1 cellular context compared by ENCODE assay signal in the genomic region with DNA sequence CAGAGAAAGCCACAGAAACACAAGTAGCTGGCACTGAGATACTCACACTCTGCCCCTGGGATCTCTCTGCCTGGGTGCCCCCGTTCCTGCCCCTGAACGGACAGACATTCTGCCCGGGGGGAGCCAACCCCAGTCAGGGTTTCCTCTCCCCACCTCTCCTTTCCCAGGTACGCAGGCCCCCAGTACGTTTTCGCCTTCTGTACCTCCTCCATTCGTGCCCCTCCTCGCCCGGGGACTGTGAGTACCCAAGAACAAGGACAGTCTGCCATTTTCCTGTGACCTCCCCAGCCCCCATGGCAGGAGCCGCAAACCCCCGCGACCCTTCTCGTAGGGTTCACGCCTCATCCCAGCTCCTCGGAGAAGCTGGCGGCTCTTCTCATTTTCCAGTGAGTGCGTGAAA.
TF ChIP-seq lines count a peak whose summit lies in the region.

No MANE protein-coding gene starts in this region.

TF ChIP-seq in H1, 55 proteins besides CTCF, POLR2A, EP300 and RAD21:
- TF ChIP-seq RFX5 (IDR thresholded peaks at IDR 0.05; ENCODE audit: borderline replicate concordance, low read depth, low read length): no peak
- TF ChIP-seq ZNF274 (IDR thresholded peaks at IDR 0.05; ENCODE audit: borderline replicate concordance, extremely low read depth, low read length): no peak
- no peak for TF ChIP-seq RXRA (IDR thresholded peaks at IDR 0.05; ENCODE audit: insufficient read depth, low read depth, low read length)
- no peak for TF ChIP-seq BACH1 (IDR thresholded peaks at IDR 0.05; ENCODE audit: low read length)
- TF ChIP-seq, protein P1, sequence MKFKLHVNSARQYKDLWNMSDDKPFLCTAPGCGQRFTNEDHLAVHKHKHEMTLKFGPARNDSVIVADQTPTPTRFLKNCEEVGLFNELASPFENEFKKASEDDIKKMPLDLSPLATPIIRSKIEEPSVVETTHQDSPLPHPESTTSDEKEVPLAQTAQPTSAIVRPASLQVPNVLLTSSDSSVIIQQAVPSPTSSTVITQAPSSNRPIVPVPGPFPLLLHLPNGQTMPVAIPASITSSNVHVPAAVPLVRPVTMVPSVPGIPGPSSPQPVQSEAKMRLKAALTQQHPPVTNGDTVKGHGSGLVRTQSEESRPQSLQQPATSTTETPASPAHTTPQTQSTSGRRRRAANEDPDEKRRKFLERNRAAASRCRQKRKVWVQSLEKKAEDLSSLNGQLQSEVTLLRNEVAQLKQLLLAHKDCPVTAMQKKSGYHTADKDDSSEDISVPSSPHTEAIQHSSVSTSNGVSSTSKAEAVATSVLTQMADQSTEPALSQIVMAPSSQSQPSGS (IDR thresholded peaks at IDR 0.05; ENCODE audit: low read length): no peak
- no peak for TF ChIP-seq TCF12 (IDR thresholded peaks at IDR 0.05; ENCODE audit: low read depth, low read length)
- TF ChIP-seq EZH2 (IDR thresholded peaks at IDR 0.05; ENCODE audit: low read depth, low read length, severe bottlenecking): no peak
- TF ChIP-seq, protein P2, sequence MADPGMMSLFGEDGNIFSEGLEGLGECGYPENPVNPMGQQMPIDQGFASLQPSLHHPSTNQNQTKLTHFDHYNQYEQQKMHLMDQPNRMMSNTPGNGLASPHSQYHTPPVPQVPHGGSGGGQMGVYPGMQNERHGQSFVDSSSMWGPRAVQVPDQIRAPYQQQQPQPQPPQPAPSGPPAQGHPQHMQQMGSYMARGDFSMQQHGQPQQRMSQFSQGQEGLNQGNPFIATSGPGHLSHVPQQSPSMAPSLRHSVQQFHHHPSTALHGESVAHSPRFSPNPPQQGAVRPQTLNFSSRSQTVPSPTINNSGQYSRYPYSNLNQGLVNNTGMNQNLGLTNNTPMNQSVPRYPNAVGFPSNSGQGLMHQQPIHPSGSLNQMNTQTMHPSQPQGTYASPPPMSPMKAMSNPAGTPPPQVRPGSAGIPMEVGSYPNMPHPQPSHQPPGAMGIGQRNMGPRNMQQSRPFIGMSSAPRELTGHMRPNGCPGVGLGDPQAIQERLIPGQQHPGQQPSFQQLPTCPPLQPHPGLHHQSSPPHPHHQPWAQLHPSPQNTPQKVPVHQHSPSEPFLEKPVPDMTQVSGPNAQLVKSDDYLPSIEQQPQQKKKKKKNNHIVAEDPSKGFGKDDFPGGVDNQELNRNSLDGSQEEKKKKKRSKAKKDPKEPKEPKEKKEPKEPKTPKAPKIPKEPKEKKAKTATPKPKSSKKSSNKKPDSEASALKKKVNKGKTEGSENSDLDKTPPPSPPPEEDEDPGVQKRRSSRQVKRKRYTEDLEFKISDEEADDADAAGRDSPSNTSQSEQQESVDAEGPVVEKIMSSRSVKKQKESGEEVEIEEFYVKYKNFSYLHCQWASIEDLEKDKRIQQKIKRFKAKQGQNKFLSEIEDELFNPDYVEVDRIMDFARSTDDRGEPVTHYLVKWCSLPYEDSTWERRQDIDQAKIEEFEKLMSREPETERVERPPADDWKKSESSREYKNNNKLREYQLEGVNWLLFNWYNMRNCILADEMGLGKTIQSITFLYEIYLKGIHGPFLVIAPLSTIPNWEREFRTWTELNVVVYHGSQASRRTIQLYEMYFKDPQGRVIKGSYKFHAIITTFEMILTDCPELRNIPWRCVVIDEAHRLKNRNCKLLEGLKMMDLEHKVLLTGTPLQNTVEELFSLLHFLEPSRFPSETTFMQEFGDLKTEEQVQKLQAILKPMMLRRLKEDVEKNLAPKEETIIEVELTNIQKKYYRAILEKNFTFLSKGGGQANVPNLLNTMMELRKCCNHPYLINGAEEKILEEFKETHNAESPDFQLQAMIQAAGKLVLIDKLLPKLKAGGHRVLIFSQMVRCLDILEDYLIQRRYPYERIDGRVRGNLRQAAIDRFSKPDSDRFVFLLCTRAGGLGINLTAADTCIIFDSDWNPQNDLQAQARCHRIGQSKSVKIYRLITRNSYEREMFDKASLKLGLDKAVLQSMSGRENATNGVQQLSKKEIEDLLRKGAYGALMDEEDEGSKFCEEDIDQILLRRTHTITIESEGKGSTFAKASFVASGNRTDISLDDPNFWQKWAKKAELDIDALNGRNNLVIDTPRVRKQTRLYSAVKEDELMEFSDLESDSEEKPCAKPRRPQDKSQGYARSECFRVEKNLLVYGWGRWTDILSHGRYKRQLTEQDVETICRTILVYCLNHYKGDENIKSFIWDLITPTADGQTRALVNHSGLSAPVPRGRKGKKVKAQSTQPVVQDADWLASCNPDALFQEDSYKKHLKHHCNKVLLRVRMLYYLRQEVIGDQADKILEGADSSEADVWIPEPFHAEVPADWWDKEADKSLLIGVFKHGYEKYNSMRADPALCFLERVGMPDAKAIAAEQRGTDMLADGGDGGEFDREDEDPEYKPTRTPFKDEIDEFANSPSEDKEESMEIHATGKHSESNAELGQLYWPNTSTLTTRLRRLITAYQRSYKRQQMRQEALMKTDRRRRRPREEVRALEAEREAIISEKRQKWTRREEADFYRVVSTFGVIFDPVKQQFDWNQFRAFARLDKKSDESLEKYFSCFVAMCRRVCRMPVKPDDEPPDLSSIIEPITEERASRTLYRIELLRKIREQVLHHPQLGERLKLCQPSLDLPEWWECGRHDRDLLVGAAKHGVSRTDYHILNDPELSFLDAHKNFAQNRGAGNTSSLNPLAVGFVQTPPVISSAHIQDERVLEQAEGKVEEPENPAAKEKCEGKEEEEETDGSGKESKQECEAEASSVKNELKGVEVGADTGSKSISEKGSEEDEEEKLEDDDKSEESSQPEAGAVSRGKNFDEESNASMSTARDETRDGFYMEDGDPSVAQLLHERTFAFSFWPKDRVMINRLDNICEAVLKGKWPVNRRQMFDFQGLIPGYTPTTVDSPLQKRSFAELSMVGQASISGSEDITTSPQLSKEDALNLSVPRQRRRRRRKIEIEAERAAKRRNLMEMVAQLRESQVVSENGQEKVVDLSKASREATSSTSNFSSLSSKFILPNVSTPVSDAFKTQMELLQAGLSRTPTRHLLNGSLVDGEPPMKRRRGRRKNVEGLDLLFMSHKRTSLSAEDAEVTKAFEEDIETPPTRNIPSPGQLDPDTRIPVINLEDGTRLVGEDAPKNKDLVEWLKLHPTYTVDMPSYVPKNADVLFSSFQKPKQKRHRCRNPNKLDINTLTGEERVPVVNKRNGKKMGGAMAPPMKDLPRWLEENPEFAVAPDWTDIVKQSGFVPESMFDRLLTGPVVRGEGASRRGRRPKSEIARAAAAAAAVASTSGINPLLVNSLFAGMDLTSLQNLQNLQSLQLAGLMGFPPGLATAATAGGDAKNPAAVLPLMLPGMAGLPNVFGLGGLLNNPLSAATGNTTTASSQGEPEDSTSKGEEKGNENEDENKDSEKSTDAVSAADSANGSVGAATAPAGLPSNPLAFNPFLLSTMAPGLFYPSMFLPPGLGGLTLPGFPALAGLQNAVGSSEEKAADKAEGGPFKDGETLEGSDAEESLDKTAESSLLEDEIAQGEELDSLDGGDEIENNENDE (IDR thresholded peaks at IDR 0.05; ENCODE audit: insufficient replicate concordance, low read length): no peak
- TF ChIP-seq TAF7 (optimal IDR thresholded peaks at IDR 0.05; ENCODE audit: borderline replicate concordance, low read depth, low read length): no peak
- no peak for TF ChIP-seq BCL11A (IDR thresholded peaks at IDR 0.05; ENCODE audit: low read depth in 2 of 2, low read length in 2 of 2)
- no peak for TF ChIP-seq RBBP5 (IDR thresholded peaks at IDR 0.05; ENCODE audit: borderline replicate concordance, low read depth, low read length)
- TF ChIP-seq, protein P3, sequence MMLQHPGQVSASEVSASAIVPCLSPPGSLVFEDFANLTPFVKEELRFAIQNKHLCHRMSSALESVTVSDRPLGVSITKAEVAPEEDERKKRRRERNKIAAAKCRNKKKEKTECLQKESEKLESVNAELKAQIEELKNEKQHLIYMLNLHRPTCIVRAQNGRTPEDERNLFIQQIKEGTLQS (IDR thresholded peaks at IDR 0.05; ENCODE audit: insufficient read depth, low read depth, low read length): no peak
- no peak for TF ChIP-seq SIRT6 (IDR thresholded peaks at IDR 0.05; ENCODE audit: low read length)
- no peak for TF ChIP-seq YY1 (IDR thresholded peaks at IDR 0.05; ENCODE audit: low read depth, low read length)
- TF ChIP-seq, protein P4, sequence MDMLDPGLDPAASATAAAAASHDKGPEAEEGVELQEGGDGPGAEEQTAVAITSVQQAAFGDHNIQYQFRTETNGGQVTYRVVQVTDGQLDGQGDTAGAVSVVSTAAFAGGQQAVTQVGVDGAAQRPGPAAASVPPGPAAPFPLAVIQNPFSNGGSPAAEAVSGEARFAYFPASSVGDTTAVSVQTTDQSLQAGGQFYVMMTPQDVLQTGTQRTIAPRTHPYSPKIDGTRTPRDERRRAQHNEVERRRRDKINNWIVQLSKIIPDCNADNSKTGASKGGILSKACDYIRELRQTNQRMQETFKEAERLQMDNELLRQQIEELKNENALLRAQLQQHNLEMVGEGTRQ (IDR thresholded peaks at IDR 0.05; ENCODE audit: low read length): no peak
- no peak for TF ChIP-seq SRF (IDR thresholded peaks at IDR 0.05; ENCODE audit: low read depth, low read length)
- no peak for TF ChIP-seq NANOG (IDR thresholded peaks at IDR 0.05; ENCODE audit: insufficient read depth, low read depth, low read length, poor library complexity, severe bottlenecking)
- no peak for TF ChIP-seq CBX8 (IDR thresholded peaks at IDR 0.05; ENCODE audit: borderline replicate concordance, low read depth, low read length)
- TF ChIP-seq, protein P5, sequence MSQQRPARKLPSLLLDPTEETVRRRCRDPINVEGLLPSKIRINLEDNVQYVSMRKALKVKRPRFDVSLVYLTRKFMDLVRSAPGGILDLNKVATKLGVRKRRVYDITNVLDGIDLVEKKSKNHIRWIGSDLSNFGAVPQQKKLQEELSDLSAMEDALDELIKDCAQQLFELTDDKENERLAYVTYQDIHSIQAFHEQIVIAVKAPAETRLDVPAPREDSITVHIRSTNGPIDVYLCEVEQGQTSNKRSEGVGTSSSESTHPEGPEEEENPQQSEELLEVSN (IDR thresholded peaks at IDR 0.05): no peak
TF ChIP-seq in H1: peak in this region for 0.
